ENCODE assay signal across 1 cellular context in genomic region chr1:99986656-99987225, GRCh38.
A peak's percentile ranks its signal among the peaks of the same experiment; 100 is the strongest.
TF ChIP-seq lines count a peak whose summit lies in the region.

No MANE protein-coding gene starts in this region.

TF ChIP-seq in HepG2, 621 proteins besides CTCF, POLR2A, EP300 and RAD21 (continued from another document):
- TF ChIP-seq RERE (CRISPR knock-in tag; IDR thresholded peaks at IDR 0.05; ENCODE audit: low read depth) (no peak), GABPB1 (CRISPR knock-in tag; IDR thresholded peaks at IDR 0.05) (no peak), FIP1L1 (IDR thresholded peaks at IDR 0.05; ENCODE audit: borderline replicate concordance, insufficient read depth, low read depth, low read length) (no peak), FOSL2 (CRISPR knock-in tag; IDR thresholded peaks at IDR 0.05) (no peak), NCOA5 (CRISPR knock-in tag; IDR thresholded peaks at IDR 0.05) (no peak), ZIK1 (CRISPR knock-in tag; IDR thresholded peaks at IDR 0.05; ENCODE audit: borderline replicate concordance, low read depth) (no peak), IRF2 (CRISPR knock-in tag; IDR thresholded peaks at IDR 0.05) (no peak), CBFB (CRISPR knock-in tag; IDR thresholded peaks at IDR 0.05) (no peak), HDAC1 (CRISPR knock-in tag; IDR thresholded peaks at IDR 0.05) (no peak), ZNF121 (CRISPR knock-in tag; IDR thresholded peaks at IDR 0.05) (no peak), WIZ (CRISPR knock-in tag; IDR thresholded peaks at IDR 0.05) (no peak), SOX13 (IDR thresholded peaks at IDR 0.05) (no peak), SOX13 (CRISPR knock-in tag; conservative IDR thresholded peaks at IDR 0.05 in 1 of 2, IDR thresholded peaks at IDR 0.05 in 1 of 2) (peak in 1 of 2 experiments; percentile 48; a peak in 1 of 4 replicates), ZNF790 (CRISPR knock-in tag; IDR thresholded peaks at IDR 0.05; ENCODE audit: borderline replicate concordance) (no peak), ZNF501 (CRISPR knock-in tag; IDR thresholded peaks at IDR 0.05) (no peak), YY1 (IDR thresholded peaks at IDR 0.05; ENCODE audit: insufficient read depth, insufficient replicate concordance, low read depth, low read length) (no peak), ZNF281 (CRISPR knock-in tag; IDR thresholded peaks at IDR 0.05; ENCODE audit: borderline replicate concordance) (no peak), ZFP91 (CRISPR knock-in tag; IDR thresholded peaks at IDR 0.05; ENCODE audit: borderline replicate concordance) (no peak), MED13 (CRISPR knock-in tag; IDR thresholded peaks at IDR 0.05) (no peak), ZBTB1 (CRISPR knock-in tag; IDR thresholded peaks at IDR 0.05; ENCODE audit: borderline replicate concordance) (no peak), FOXA3 (CRISPR knock-in tag; IDR thresholded peaks at IDR 0.05) (0 out of 2 replicates have a peak, but pooled peaks have one; percentile 27), ONECUT2 (CRISPR knock-in tag; IDR thresholded peaks at IDR 0.05) (no peak), CENPT (CRISPR knock-in tag; IDR thresholded peaks at IDR 0.05; ENCODE audit: low read depth) (no peak), ZNF282 (IDR thresholded peaks at IDR 0.05; ENCODE audit: partially characterized antibody) (no peak), MIER2 (CRISPR knock-in tag; IDR thresholded peaks at IDR 0.05) (no peak), ZMYM2 (CRISPR knock-in tag; IDR thresholded peaks at IDR 0.05) (no peak), RXRA (CRISPR knock-in tag; IDR thresholded peaks at IDR 0.05) (no peak), ZNF253 (CRISPR knock-in tag; IDR thresholded peaks at IDR 0.05; ENCODE audit: borderline replicate concordance) (no peak), GZF1 (CRISPR knock-in tag; IDR thresholded peaks at IDR 0.05) (peak; percentile 76; the same call in 1 of the 2 replicates), ZNF776 (CRISPR knock-in tag; IDR thresholded peaks at IDR 0.05) (no peak), ARID5B (CRISPR knock-in tag; IDR thresholded peaks at IDR 0.05) (0 out of 2 replicates have a peak, but pooled peaks have one; percentile 14)
